ENCODE assay signal across 22 cellular contexts in the genomic region with DNA sequence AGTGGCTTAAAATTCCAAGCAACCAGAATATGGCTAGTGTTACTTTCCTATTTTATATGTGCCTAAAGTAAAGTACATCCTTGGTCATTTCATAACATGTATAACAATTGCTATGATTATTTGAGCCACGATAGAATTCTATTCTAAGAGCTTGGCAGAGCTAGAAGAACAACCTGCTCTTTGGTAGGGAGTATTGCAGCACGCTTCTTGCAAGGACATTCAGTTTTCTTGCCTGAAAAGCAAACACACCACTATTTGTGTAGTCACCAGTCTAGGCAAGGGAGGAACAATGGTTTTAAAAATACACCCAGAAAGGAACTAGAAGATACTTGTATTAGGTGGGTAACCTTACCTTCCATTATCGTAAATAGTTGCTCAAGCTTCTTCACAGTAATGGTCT. TPM values are rescaled to one million over a fixed set of nuclear protein-coding genes. Genes with fewer than 3 reads are reported as not detected.
DNase-seq lines count a peak whose midpoint lies in the region; ATAC-seq and TF ChIP-seq lines count a peak whose summit lies in the region.
"Had no signal": no experiment of that assay in that cellular context is flagged by ENCODE, and none has a peak within 500 bp of the region (broad histone marks: within the 10 kb centered on the region; RNA-seq: fewer than 3 reads in every experiment).

No MANE protein-coding gene starts in this region.

- TF ChIP-seq POLR2A in prostate gland (IDR thresholded peaks at IDR 0.05) = no peak

- H3K36me3 Mint-ChIP-seq in activated naive CD8-positive, alpha-beta T cell = peaks cover 18% of the 10 kb centered on the region
- H3K36me3 Mint-ChIP-seq in activated naive CD8-positive, alpha-beta T cell treated with anti-CD3 and anti-CD28 coated beads, Interleukin-2, amount 50 U/mL, for 24 hours (ENCODE audit: low read depth) = peaks cover 16% of the 10 kb centered on the region

- no peaks in the 10 kb centered on the region for H3K27me3 ChIP-seq in prostate gland (replicated peaks; ENCODE audit: insufficient read depth)

- H3K27ac Mint-ChIP-seq in activated naive CD8-positive, alpha-beta T cell = peak overlapping the region; percentile 13
- no peak overlapping the region for H3K27ac Mint-ChIP-seq in activated naive CD8-positive, alpha-beta T cell treated with anti-CD3 and anti-CD28 coated beads, Interleukin-2, amount 50 U/mL, for 24 hours
- H3K27ac Mint-ChIP-seq: activated CD8-positive, alpha-beta T cell treated with anti-CD3 and anti-CD28 coated beads, Interleukin-2, amount 10 ng/mL, durations not matched to agents 7 days and 5 days; stimulated activated effector memory CD8-positive, alpha-beta T cell treated with anti-CD3 and anti-CD28 coated beads, Interleukin-12 subunit alpha, Interleukin-12 subunit beta, amount 100 ng/mL, for 72 hours; type B pancreatic cell had no signal

- H3K4me1 ChIP-seq in prostate gland (replicated peaks) (peaks cover 4% of the 10 kb centered on the region), urinary bladder (ENCODE audit: insufficient read depth) (no peaks in the 10 kb centered on the region)
- H3K4me1 ChIP-seq: Caco-2 had no signal

- in situ Hi-C loops in GM13977 (cut with MboI; ENCODE audit: low pct_unique_long_range_greater_than_20kb, low sequenced_read_pairs, unreplicated experiment) = no loop called here

- peak overlapping the region; percentile 48 to 49 for H3K27ac ChIP-seq in prostate gland
- H3K27ac ChIP-seq in urinary bladder (ENCODE audit: low read depth) = peak overlapping the region; percentile 59
- H3K27ac ChIP-seq: SK-N-MC had no signal

- no peak for ATAC-seq in activated naive CD8-positive, alpha-beta T cell treated with anti-CD3 and anti-CD28 coated beads, Interleukin-2, amount 50 U/mL, for 24 hours
- ATAC-seq in left ventricle myocardium superior = peak; percentile 90
- ATAC-seq: activated CD4-positive, CD25-positive, alpha-beta regulatory T cell treated with anti-CD3 and anti-CD28 coated beads, Interleukin-2, amount 50 U/mL, for 24 hours; activated CD8-positive, alpha-beta T cell treated with anti-CD3 and anti-CD28 coated beads, Interleukin-2, amount 10 ng/mL, durations not matched to agents 7 days and 5 days; sciatic nerve; stimulated activated effector memory CD8-positive, alpha-beta T cell treated with anti-CD3 and anti-CD28 coated beads, Interleukin-12 subunit alpha, Interleukin-12 subunit beta, amount 100 ng/mL, for 72 hours had no signal

- H3K4me1 Mint-ChIP-seq in activated naive CD8-positive, alpha-beta T cell (ENCODE audit: low read depth) = peaks cover 21% of the 10 kb centered on the region
- peaks cover 4% of the 10 kb centered on the region for H3K4me1 Mint-ChIP-seq in activated naive CD8-positive, alpha-beta T cell treated with anti-CD3 and anti-CD28 coated beads, Interleukin-2, amount 50 U/mL, for 24 hours

- H3K9me3 Mint-ChIP-seq in activated naive CD8-positive, alpha-beta T cell (ENCODE audit: low read depth) = no peaks in the 10 kb centered on the region
- no peaks in the 10 kb centered on the region for H3K9me3 Mint-ChIP-seq in activated naive CD8-positive, alpha-beta T cell treated with anti-CD3 and anti-CD28 coated beads, Interleukin-2, amount 50 U/mL, for 24 hours
- H3K9me3 Mint-ChIP-seq: activated T-cell treated with anti-CD3 and anti-CD28 coated beads, Interleukin-2, amount 50 U/mL, for 24 hours; stimulated activated effector memory CD8-positive, alpha-beta T cell treated with anti-CD3 and anti-CD28 coated beads, Interleukin-12 subunit alpha, Interleukin-12 subunit beta, amount 100 ng/mL, for 72 hours; type B pancreatic cell had no signal

- H3K4me3 ChIP-seq in prostate gland (no peak overlapping the region), urinary bladder (ENCODE audit: low read depth, low read length) (no peak overlapping the region)
- H3K4me3 ChIP-seq: SK-N-MC had no signal

- TF ChIP-seq CTCF in prostate gland (IDR thresholded peaks at IDR 0.05) = no peak
- TF ChIP-seq CTCF in GM13977 (IDR thresholded peaks at IDR 0.05; ENCODE audit: extremely low read depth, insufficient read depth, missing control alignments) = no peak
- no peak for TF ChIP-seq CTCF in GM10266 (IDR thresholded peaks at IDR 0.05; ENCODE audit: control insufficient read depth, insufficient read depth, low read depth, missing control alignments)

- H3K9me3 ChIP-seq in prostate gland = no peaks in the 10 kb centered on the region
- H3K9me3 ChIP-seq: Caco-2 had no signal

- intact Hi-C loops in left ventricle myocardium superior (cut with micrococcal nuclease) (no loop called here), prostate gland (cut with DNase I) (no loop called here)

- WGBS in prostate gland = 17% methylated on average over 3 of the region's 3 CpGs
- WGBS in urinary bladder = 69% methylated on average over 3 of the region's 3 CpGs

- DNase-seq in activated naive CD8-positive, alpha-beta T cell treated with anti-CD3 and anti-CD28 coated beads, Interleukin-2, amount 50 U/mL, for 24 hours = no peak
- DNase-seq in left ventricle myocardium superior (no peak), prostate gland (ENCODE audit: low spot score) (peak; percentile 53), GM13977 (ENCODE audit: low spot score) (no peak), GM10266 (ENCODE audit: extremely low spot score) (no peak), NCI-H2029 treated with DMSO at 0.1 percent for 48 hours (lab: John Stamatoyannopoulos, UW) (no peak)
- DNase-seq: 8988T; activated CD8-positive, alpha-beta T cell treated with anti-CD3 and anti-CD28 coated beads, Interleukin-2, amount 10 ng/mL, durations not matched to agents 7 days and 5 days; activated naive CD4-positive, alpha-beta T cell; activated T-cell treated with anti-CD3 and anti-CD28 coated beads, Interleukin-2, amount 50 U/mL, for 24 hours; Caco-2; effector memory CD4-positive, alpha-beta T cell; NCI-H1105; NCI-H2081; NCI-H446 treated with DMSO at 0.1 percent for 48 hours had no signal

- H3K36me3 ChIP-seq in prostate gland (no peaks in the 10 kb centered on the region), urinary bladder (ENCODE audit: insufficient read depth) (no peaks in the 10 kb centered on the region)

- no peak overlapping the region for H3K4me3 Mint-ChIP-seq in activated naive CD8-positive, alpha-beta T cell
- H3K4me3 Mint-ChIP-seq in activated naive CD8-positive, alpha-beta T cell treated with anti-CD3 and anti-CD28 coated beads, Interleukin-2, amount 50 U/mL, for 24 hours = no peak overlapping the region
- H3K4me3 Mint-ChIP-seq: activated CD8-positive, alpha-beta T cell treated with anti-CD3 and anti-CD28 coated beads, Interleukin-2, amount 10 ng/mL, durations not matched to agents 7 days and 5 days; activated T-cell treated with anti-CD3 and anti-CD28 coated beads, Interleukin-2, amount 50 U/mL, for 24 hours; stimulated activated effector memory CD8-positive, alpha-beta T cell treated with anti-CD3 and anti-CD28 coated beads, Interleukin-12 subunit alpha, Interleukin-12 subunit beta, amount 100 ng/mL, for 72 hours; type B pancreatic cell had no signal

- H3K27me3 Mint-ChIP-seq in activated naive CD8-positive, alpha-beta T cell = no peaks in the 10 kb centered on the region
- no peaks in the 10 kb centered on the region for H3K27me3 Mint-ChIP-seq in activated naive CD8-positive, alpha-beta T cell treated with anti-CD3 and anti-CD28 coated beads, Interleukin-2, amount 50 U/mL, for 24 hours
- H3K27me3 Mint-ChIP-seq: activated T-cell treated with anti-CD3 and anti-CD28 coated beads, Interleukin-2, amount 50 U/mL, for 24 hours; type B pancreatic cell had no signal

RNA-seq across cellular contexts. Expression of a gene that starts 51.5 kb away (rescaled TPM):
- total RNA-seq in left ventricle myocardium superior (20.2 TPM), prostate gland (10 to 100 TPM; 19.4 to 52.6 TPM), urinary bladder (36.6 TPM)
- 17.1 TPM for polyA plus RNA-seq in urinary bladder

RNA-seq across cellular contexts. Expression of a gene that starts 51.7 kb away (rescaled TPM):
- total RNA-seq in left ventricle myocardium superior (17.4 TPM), prostate gland (10 to 100 TPM; 10.3 to 15.1 TPM), urinary bladder (22.4 TPM)
- 11.7 TPM for polyA plus RNA-seq in urinary bladder
